In genomic region chr2:1841903-1842791, GRCh38 we compare ENCODE assay signal across 28 cellular contexts.
DNase-seq lines count a peak whose midpoint lies in the region; ATAC-seq and TF ChIP-seq lines count a peak whose summit lies in the region.
"Had no signal": no experiment of that assay in that cellular context is flagged by ENCODE, and none has a peak within 500 bp of the region (broad histone marks: within the 10 kb centered on the region; RNA-seq: fewer than 3 reads in every experiment).

No MANE protein-coding gene starts in this region.

- no peaks in the 10 kb centered on the region for H3K9me3 ChIP-seq in endodermal cell (ENCODE audit: control insufficient read depth, low read length)
- H3K9me3 ChIP-seq in testis = no peaks in the 10 kb centered on the region
- H3K9me3 ChIP-seq in vagina = no peaks in the 10 kb centered on the region
- H3K9me3 ChIP-seq: A549; BLaER1 treated with 17β-estradiol and CSF1 and Interleukin-3, amounts not matched to agents 10 nM and 100 nM; Caco-2; HAP-1; SJCRH30 had no signal

- intact Hi-C loops in testis (cut with DNase I; ENCODE audit: low total_unique reads) (no loop called here), vagina (cut with DNase I) (no loop called here)

- no peaks in the 10 kb centered on the region for H3K9me3 Mint-ChIP-seq in endodermal cell
- H3K9me3 Mint-ChIP-seq: CD8-positive, alpha-beta T cell; HFFc6 had no signal

- H3K4me3 Mint-ChIP-seq in endodermal cell = no peak overlapping the region
- H3K4me3 Mint-ChIP-seq: CD8-positive, alpha-beta T cell; HFFc6 had no signal

- no peaks in the 10 kb centered on the region for H3K36me3 ChIP-seq in H7 (replicated peaks; ENCODE audit: control insufficient read depth, insufficient read depth, low read length)
- H3K36me3 ChIP-seq in endodermal cell (ENCODE audit: control insufficient read depth, insufficient read depth, low read length) = no peaks in the 10 kb centered on the region
- H3K36me3 ChIP-seq in testis (ENCODE audit: low read depth, missing control alignments) = no peaks in the 10 kb centered on the region
- H3K36me3 ChIP-seq in vagina = no peaks in the 10 kb centered on the region
- H3K36me3 ChIP-seq: BLaER1 treated with 17β-estradiol and CSF1 and Interleukin-3, amounts not matched to agents 10 nM and 100 nM; HAP-1; SJCRH30 had no signal

- no peak overlapping the region for H3K9ac ChIP-seq in endodermal cell (ENCODE audit: extremely low read depth, low read length, poor library complexity, severe bottlenecking)
- H3K9ac ChIP-seq: BLaER1 treated with 17β-estradiol and CSF1 and Interleukin-3, amounts not matched to agents 10 nM and 100 nM had no signal

- 85 to 89% methylated on average over 14 to 29 of the region's 32 CpGs for WGBS in endodermal cell (ENCODE audit: insufficient coverage in 1 of 2, insufficient read length in 1 of 2), 2 experiments
- WGBS in testis, 2 donors = 61 to 76% methylated on average over 31 to 32 of the region's 32 CpGs

- no peaks in the 10 kb centered on the region for H3K4me1 ChIP-seq in endodermal cell (ENCODE audit: control insufficient read depth, insufficient read depth, low read length)
- H3K4me1 ChIP-seq in testis = no peaks in the 10 kb centered on the region
- H3K4me1 ChIP-seq in vagina = no peaks in the 10 kb centered on the region
- H3K4me1 ChIP-seq: A549, Caco-2, HAP-1, SJCRH30 had no signal

- peaks cover 6% of the 10 kb centered on the region for H3K4me1 Mint-ChIP-seq in endodermal cell

- DNase-seq in H7 (peak; percentile 82), endodermal cell (peak; percentile 69), islet precursor cell (peak; percentile 48), testis (no peak), vagina (ENCODE audit: extremely low spot score in 2 of 2) (no peak)
- no peak for DNase-seq in activated CD8-positive, alpha-beta memory T cell treated with anti-CD3 and anti-CD28 coated beads for 24 hours
- DNase-seq: AML-193; CD8-positive, alpha-beta T cell; HFFc6; KBM-7; MV-4-11; NCI-H1105; NCI-H146; NCI-H1930; NCI-H2107; NCI-H446; NCI-H526; NCI-H82; NK-92 treated with Interleukin-12 subunit alpha and Interleukin-12 subunit beta, amount 100 ng/mL, for 24 hours; PC-3; SJCRH30 had no signal

- H3K27ac ChIP-seq in endodermal cell (ENCODE audit: low read depth, low read length) (no peak overlapping the region), testis (no peak overlapping the region), vagina (no peak overlapping the region)
- H3K27ac ChIP-seq: A549; BLaER1 treated with 17β-estradiol and CSF1 and Interleukin-3, amounts not matched to agents 10 nM and 100 nM; SJCRH30 had no signal

- peak overlapping the region; percentile 17; the same call in 1 of the 2 replicates for H3K4me3 ChIP-seq in H7 (ENCODE audit: insufficient read depth, low read depth, low read length)
- H3K4me3 ChIP-seq in endodermal cell (ENCODE audit: low read length) = no peak overlapping the region
- peak overlapping the region; percentile 49 to 63 for H3K4me3 ChIP-seq in testis
- no peak overlapping the region for H3K4me3 ChIP-seq in vagina
- H3K4me3 ChIP-seq: A549; BLaER1 treated with 17β-estradiol and CSF1 and Interleukin-3, amounts not matched to agents 10 nM and 100 nM; GM12878; HAP-1; SJCRH30 had no signal

- no peak for ATAC-seq in GM21529 (IDR thresholded peaks at IDR 0.05; ENCODE audit: unreplicated experiment)
- ATAC-seq: A549; CD8-positive, alpha-beta T cell; GM12878; PC-3; SK-N-SH treated with all-trans-retinoic acid at 6 μM for 48 hours had no signal

- TF ChIP-seq CTCF in endodermal cell (conservative IDR thresholded peaks at IDR 0.05) (no peak), testis (IDR thresholded peaks at IDR 0.05) (no peak), vagina (IDR thresholded peaks at IDR 0.05) (no peak)

- no peak overlapping the region for H3K27ac Mint-ChIP-seq in endodermal cell
- H3K27ac Mint-ChIP-seq: CD8-positive, alpha-beta T cell; HFFc6 had no signal

- TF ChIP-seq POLR2A in testis (IDR thresholded peaks at IDR 0.05) (no peak), vagina (IDR thresholded peaks at IDR 0.05) (no peak)

- no peaks in the 10 kb centered on the region for H3K36me3 Mint-ChIP-seq in endodermal cell (ENCODE audit: low read depth)
- H3K36me3 Mint-ChIP-seq: CD8-positive, alpha-beta T cell had no signal

- H3K27me3 ChIP-seq in H7 (ENCODE audit: control insufficient read depth, insufficient read depth, low read length) (peaks cover 2% of the 10 kb centered on the region), endodermal cell (ENCODE audit: control insufficient read depth, insufficient read depth, low read length, poor library complexity, severe bottlenecking) (no peaks in the 10 kb centered on the region), testis (no peaks in the 10 kb centered on the region), vagina (no peaks in the 10 kb centered on the region)
- H3K27me3 ChIP-seq: BLaER1 treated with 17β-estradiol and CSF1 and Interleukin-3, amounts not matched to agents 10 nM and 100 nM had no signal

- H3K27me3 Mint-ChIP-seq in endodermal cell (ENCODE audit: insufficient read depth) = peaks cover 2% of the 10 kb centered on the region

Comparison
In these comparisons a context has a peak if more than half of its experiments do, and no peak if none do; other contexts are left out.
1. DNase-seq: peak in H7 (single experiment), endodermal cell (single experiment) and islet precursor cell (single experiment); none in testis (single experiment), vagina (0 of 2) and activated CD8-positive, alpha-beta memory T cell treated with anti-CD3 and anti-CD28 coated beads for 24 hours (single experiment).
2. H3K4me3 ChIP-seq: peak in H7 (single experiment) and testis (2 of 2); none in endodermal cell (single experiment) and vagina (0 of 2).